ENCODE assay signal across 27 cellular contexts in genomic region chr6:168627798-168628551, GRCh38.
"Had no signal": no experiment of that assay in that cellular context is flagged by ENCODE, and none has a peak within 500 bp of the region (broad histone marks: within the 10 kb centered on the region; RNA-seq: fewer than 3 reads in every experiment).

No MANE protein-coding gene starts in this region.

- H3K4me3 Mint-ChIP-seq: dendritic cell treated with granulocyte-macrophage colony-stimulating factor and Interleukin-4, amounts not matched to agents 40 ng/mL and 50 ng/mL, for 4 days; endodermal cell; naive thymus-derived CD4-positive, alpha-beta T cell; nephron; neural progenitor cell; stimulated activated naive B cell treated with anti-CD40 and anti-IgM and Interleukin-4, amounts not matched to agents 10 μg/mL and 1 μg/mL and 100 μg/mL, for 72 hours; stimulated activated naive CD8-positive, alpha-beta T cell treated with anti-CD3 and anti-CD28 coated beads, Interleukin-15, Interleukin-2, amounts not matched to agents 100 ng/mL and 50 ng/mL, for 24 hours; type B pancreatic cell had no signal

- H3K9ac ChIP-seq: neural progenitor cell had no signal

- H3K27ac ChIP-seq: colonic mucosa, epithelial cell of prostate, foreskin keratinocyte, heart right ventricle, left lung, neural progenitor cell, psoas muscle, thyroid gland had no signal

- H3K27me3 Mint-ChIP-seq: dendritic cell treated with granulocyte-macrophage colony-stimulating factor and Interleukin-4, amounts not matched to agents 40 ng/mL and 50 ng/mL, for 4 days; stimulated activated naive B cell treated with anti-CD40 and anti-IgM and Interleukin-4, amounts not matched to agents 10 μg/mL and 1 μg/mL and 100 μg/mL, for 72 hours; stimulated activated naive CD8-positive, alpha-beta T cell treated with anti-CD3 and anti-CD28 coated beads, Interleukin-15, Interleukin-2, amounts not matched to agents 100 ng/mL and 50 ng/mL, for 24 hours had no signal

- H3K4me2 ChIP-seq: neural progenitor cell had no signal

- H3K9me3 Mint-ChIP-seq: nephron; neural progenitor cell; stimulated activated naive CD8-positive, alpha-beta T cell treated with anti-CD3 and anti-CD28 coated beads, Interleukin-15, Interleukin-2, amounts not matched to agents 100 ng/mL and 50 ng/mL, for 24 hours; type B pancreatic cell had no signal

- H3K36me3 Mint-ChIP-seq: naive thymus-derived CD4-positive, alpha-beta T cell; neural progenitor cell; stimulated activated naive B cell treated with anti-CD40 and anti-IgM and Interleukin-4, amounts not matched to agents 10 μg/mL and 1 μg/mL and 100 μg/mL, for 72 hours had no signal

- H3K4me1 Mint-ChIP-seq: endodermal cell; naive thymus-derived CD4-positive, alpha-beta T cell; stimulated activated naive B cell treated with anti-CD40 and anti-IgM and Interleukin-4, amounts not matched to agents 10 μg/mL and 1 μg/mL and 100 μg/mL, for 72 hours had no signal

- H3K36me3 ChIP-seq: colonic mucosa, left lung, neural progenitor cell, thyroid gland had no signal

- H3K27me3 ChIP-seq: colonic mucosa, foreskin keratinocyte, heart right ventricle, left lung, neural progenitor cell, thyroid gland had no signal

- H3K4me3 ChIP-seq: colonic mucosa, heart right ventricle, left lung, neural progenitor cell, psoas muscle, thyroid gland had no signal

- H2AFZ ChIP-seq: neural progenitor cell had no signal

- ATAC-seq: esophagus mucosa; foreskin keratinocyte; left cardiac atrium; left lung; naive thymus-derived CD4-positive, alpha-beta T cell; psoas muscle; right cardiac atrium; stimulated activated naive B cell treated with anti-CD40 and anti-IgM and Interleukin-4, amounts not matched to agents 10 μg/mL and 1 μg/mL and 100 μg/mL, for 72 hours had no signal

- H3K9me3 ChIP-seq: colonic mucosa, psoas muscle, thyroid gland had no signal

- DNase-seq: colonic mucosa; effector CD8-positive, alpha-beta T cell; endodermal cell; foreskin keratinocyte; glutamatergic neuron; heart right ventricle; hippocampal formation; left cardiac atrium; mesenchymal stem cell; midbrain; naive thymus-derived CD4-positive, alpha-beta T cell; nucleus accumbens; psoas muscle; right cardiac atrium; small intestine; stimulated activated CD4-positive, alpha-beta T cell treated with anti-CD3 and anti-CD28 coated beads, Interleukin-15, amount 100 ng/mL, for 24 hours; stimulated activated CD4-positive, alpha-beta T cell treated with anti-CD3 and anti-CD28 coated beads, Interleukin-2, amount 100 ng/mL, for 48 hours; stimulated activated naive B cell treated with anti-CD40 and anti-IgM and Interleukin-4, amounts not matched to agents 10 μg/mL and 1 μg/mL and 100 μg/mL, for 72 hours; thyroid gland had no signal

- H3K4me1 ChIP-seq: colonic mucosa, foreskin keratinocyte, left lung, neural progenitor cell, psoas muscle, thyroid gland had no signal
